Comparison of ENCODE assay signal across 1 cellular context in the genomic region with DNA sequence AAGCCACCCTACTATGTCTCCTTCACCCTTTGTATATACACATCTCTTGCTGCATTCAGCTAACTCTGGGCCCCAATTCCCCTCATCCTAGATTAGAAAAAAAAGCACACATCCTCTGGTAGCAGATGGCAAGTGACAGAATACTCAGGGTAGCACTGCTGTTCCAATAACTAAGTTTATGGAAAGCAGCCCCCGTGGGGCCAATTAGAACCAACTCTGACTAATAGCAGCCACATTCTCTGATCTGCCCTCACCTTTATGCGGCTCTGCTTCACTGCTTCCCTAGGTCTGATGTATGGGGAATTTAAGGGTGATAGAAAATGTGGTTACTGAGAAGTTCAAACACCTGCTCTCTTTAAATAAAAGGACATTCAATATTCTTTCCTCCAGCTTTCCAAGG.
TF ChIP-seq lines count a peak whose summit lies in the region.

No MANE protein-coding gene starts in this region.

TF ChIP-seq in GM12878, 131 proteins besides CTCF, POLR2A, EP300 and RAD21 (continued from another document):
- TF ChIP-seq ZNF217 (IDR thresholded peaks at IDR 0.05) (no peak), NFYA (IDR thresholded peaks at IDR 0.05; ENCODE audit: borderline replicate concordance, low read depth, low read length) (no peak), WRNIP1 (IDR thresholded peaks at IDR 0.05; ENCODE audit: borderline replicate concordance, low read depth, low read length) (no peak), KAT2A (conservative IDR thresholded peaks at IDR 0.05; ENCODE audit: control insufficient read depth, low read depth, low read length) (no peak), IKZF1 (conservative IDR thresholded peaks at IDR 0.05) (0 out of 2 replicates have a peak, but pooled peaks have one; percentile 20), LARP7 (IDR thresholded peaks at IDR 0.05) (no peak), NFXL1 (IDR thresholded peaks at IDR 0.05; ENCODE audit: borderline replicate concordance) (no peak)
